ENCODE assay signal across 20 cellular contexts in the genomic region with DNA sequence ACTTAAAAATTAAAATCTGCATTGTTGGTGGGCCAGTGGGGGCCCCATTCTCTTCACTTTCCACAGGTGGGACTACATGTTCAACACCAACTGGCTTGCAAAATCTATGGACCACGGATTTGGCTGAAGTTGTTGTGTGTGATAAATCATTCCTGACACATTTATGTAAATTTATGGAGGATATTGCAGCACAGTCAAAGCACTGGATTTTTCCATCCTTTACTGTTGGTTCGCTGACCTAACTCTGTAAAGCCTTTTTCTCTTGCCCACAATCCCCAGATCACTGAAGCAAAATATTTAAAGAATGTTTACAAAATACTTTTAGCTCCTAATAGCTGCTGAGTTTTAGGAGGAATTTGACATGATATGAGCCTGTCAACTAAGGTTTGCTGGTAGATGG.
A peak's percentile ranks its signal among the peaks of the same experiment; 100 is the strongest.
DNase-seq lines count a peak whose midpoint lies in the region; ATAC-seq and TF ChIP-seq lines count a peak whose summit lies in the region.
"Had no signal": no experiment of that assay in that cellular context is flagged by ENCODE, and none has a peak within 500 bp of the region (broad histone marks: within the 10 kb centered on the region; RNA-seq: fewer than 3 reads in every experiment).

No MANE protein-coding gene starts in this region.

- H3K36me3 ChIP-seq in adipocyte (ENCODE audit: control insufficient read depth, insufficient read depth, low read length, severe bottlenecking) (no peaks in the 10 kb centered on the region), trophoblast cell (ENCODE audit: control insufficient read depth in 1 of 2, insufficient read depth in 2 of 2, low read length in 2 of 2) (peaks cover 0 to 2% of the 10 kb centered on the region in 2 experiments)
- H3K36me3 ChIP-seq: gastrocnemius medialis, upper lobe of left lung had no signal

- H3K23ac ChIP-seq in trophoblast cell (ENCODE audit: low read length) = no peak overlapping the region

- H2AK5ac ChIP-seq in trophoblast cell (ENCODE audit: low read length) = no peak overlapping the region

- no peak overlapping the region for H4K12ac ChIP-seq in trophoblast cell (ENCODE audit: low read depth, low read length)

- no peak overlapping the region for H3K4ac ChIP-seq in trophoblast cell (ENCODE audit: low read depth, low read length)

- no peak overlapping the region for H3K9ac ChIP-seq in adipocyte (ENCODE audit: low read length)
- no peak overlapping the region for H3K9ac ChIP-seq in trophoblast cell (ENCODE audit: low read length)

- H3K4me3 ChIP-seq in adipocyte (ENCODE audit: low read length) (no peak overlapping the region), fibroblast of pulmonary artery (replicated peaks; ENCODE audit: low read depth, low read length) (no peak overlapping the region), trophoblast cell (ENCODE audit: low read depth, low read length) (no peak overlapping the region)
- H3K4me3 ChIP-seq: gastrocnemius medialis, upper lobe of left lung had no signal

- no peak overlapping the region for H3K14ac ChIP-seq in trophoblast cell (ENCODE audit: low read length)

- H4K91ac ChIP-seq in trophoblast cell (ENCODE audit: low read depth, low read length) = peak overlapping the region; percentile 49

- no peak for TF ChIP-seq CTCF in fibroblast of pulmonary artery (IDR thresholded peaks at IDR 0.05; ENCODE audit: low read length, missing control alignments)

- H2BK12ac ChIP-seq in trophoblast cell (ENCODE audit: low read length) = no peak overlapping the region

- no peak overlapping the region for H2BK5ac ChIP-seq in trophoblast cell (ENCODE audit: low read depth, low read length, poor library complexity)

- no peak overlapping the region for H3K4me2 ChIP-seq in trophoblast cell (ENCODE audit: low read length)

- no peak overlapping the region for H2BK120ac ChIP-seq in trophoblast cell (ENCODE audit: insufficient read depth, low read length, poor library complexity)

- H3K27ac ChIP-seq in trophoblast cell (ENCODE audit: low read depth, low read length) = peak overlapping the region; percentile 43
- H3K27ac ChIP-seq: gastrocnemius medialis, upper lobe of left lung had no signal

- ATAC-seq in HG02884 (IDR thresholded peaks at IDR 0.05; ENCODE audit: unreplicated experiment) = no peak
- ATAC-seq: activated T-cell treated with anti-CD3 and anti-CD28 coated beads, Interleukin-2, amount 50 U/mL, for 4 hours; gastrocnemius medialis had no signal

- no peaks in the 10 kb centered on the region for H3K79me2 ChIP-seq in trophoblast cell (ENCODE audit: control insufficient read depth, insufficient read depth, low read length, poor library complexity)

- WGBS in trophoblast cell (ENCODE audit: extremely low coverage, insufficient coverage, insufficient read length) = no CpG with 5 or more reads among the region's 2 CpGs

- H3K9me3 ChIP-seq in adipocyte (ENCODE audit: control insufficient read depth, low read length) (no peaks in the 10 kb centered on the region), trophoblast cell (ENCODE audit: insufficient read depth, low read depth, low read length) (no peaks in the 10 kb centered on the region)
- H3K9me3 ChIP-seq: gastrocnemius medialis, upper lobe of left lung had no signal

- H2AFZ ChIP-seq in trophoblast cell (ENCODE audit: insufficient read depth, low read length, poor library complexity) = no peak overlapping the region

- no peak overlapping the region for H4K8ac ChIP-seq in trophoblast cell (ENCODE audit: low read depth, low read length)

- peak; percentile 31 for DNase-seq in GM04503 (ENCODE audit: low read depth)
- DNase-seq in adipocyte (ENCODE audit: low read depth) = peak; percentile 78
- peak; percentile 36 for DNase-seq in fibroblast of pulmonary artery (ENCODE audit: low read depth)
- peak in 1 of 2 donors; percentile 30 for DNase-seq in trophoblast cell
- no peak for DNase-seq in DMS79 (lab: John Stamatoyannopoulos, UW)
- DNase-seq in stimulated activated CD4-positive, alpha-beta T cell treated with anti-CD3 and anti-CD28 coated beads, Interleukin-2, amount 100 ng/mL, for 48 hours = no peak
- no peak for DNase-seq in DMS79 treated with DMSO at 0.1 percent for 48 hours (lab: John Stamatoyannopoulos, UW)
- DNase-seq: activated CD4-positive, alpha-beta T cell treated with anti-CD3 and anti-CD28 coated beads for 1 hour; activated CD8-positive, alpha-beta memory T cell treated with anti-CD3 and anti-CD28 coated beads for 24 hours; activated naive CD4-positive, alpha-beta T cell treated with anti-CD3 and anti-CD28 coated beads, Interleukin-2, amount 10 ng/mL, durations not matched to agents 7 days and 5 days; activated T-cell treated with anti-CD3 and anti-CD28 coated beads, Interleukin-2, amount 50 U/mL, for 4 hours; AML-193; dermis blood vessel endothelial cell; gastrocnemius medialis; H9; OCI-M1; SHP77; stimulated activated CD4-positive, alpha-beta T cell treated with anti-CD3 and anti-CD28 coated beads, Interleukin-4, amount 100 ng/mL, for 24 hours; upper lobe of left lung had no signal

- no peak overlapping the region for H3K18ac ChIP-seq in trophoblast cell (ENCODE audit: low read length)

- no peaks in the 10 kb centered on the region for H3K27me3 ChIP-seq in adipocyte (replicated peaks; ENCODE audit: control insufficient read depth, insufficient read depth, low read length)
- no peaks in the 10 kb centered on the region for H3K27me3 ChIP-seq in trophoblast cell (ENCODE audit: insufficient read depth, low read length)
- H3K27me3 ChIP-seq: gastrocnemius medialis, upper lobe of left lung had no signal

- H3K4me1 ChIP-seq in adipocyte (ENCODE audit: control insufficient read depth, insufficient read depth, low read length) = peaks cover 10% of the 10 kb centered on the region
- peaks cover 0 to 2% of the 10 kb centered on the region in 2 experiments for H3K4me1 ChIP-seq in trophoblast cell (ENCODE audit: control insufficient read depth in 1 of 2, insufficient read depth in 2 of 2, low read length in 2 of 2)
- H3K4me1 ChIP-seq: gastrocnemius medialis had no signal

- peaks cover 5% of the 10 kb centered on the region for H3K79me1 ChIP-seq in trophoblast cell (ENCODE audit: low read length)

Comparison
In these comparisons a context has a peak if more than half of its experiments do, and no peak if none do; other contexts are left out.
1. DNase-seq: peak in GM04503 (single experiment), adipocyte (single experiment) and fibroblast of pulmonary artery (single experiment); none in DMS79 (single experiment), stimulated activated CD4-positive, alpha-beta T cell treated with anti-CD3 and anti-CD28 coated beads, Interleukin-2, amount 100 ng/mL, for 48 hours (0 of 2) and DMS79 treated with DMSO at 0.1 percent for 48 hours (single experiment).